8 cellular contexts compared by ENCODE assay signal in the genomic region with DNA sequence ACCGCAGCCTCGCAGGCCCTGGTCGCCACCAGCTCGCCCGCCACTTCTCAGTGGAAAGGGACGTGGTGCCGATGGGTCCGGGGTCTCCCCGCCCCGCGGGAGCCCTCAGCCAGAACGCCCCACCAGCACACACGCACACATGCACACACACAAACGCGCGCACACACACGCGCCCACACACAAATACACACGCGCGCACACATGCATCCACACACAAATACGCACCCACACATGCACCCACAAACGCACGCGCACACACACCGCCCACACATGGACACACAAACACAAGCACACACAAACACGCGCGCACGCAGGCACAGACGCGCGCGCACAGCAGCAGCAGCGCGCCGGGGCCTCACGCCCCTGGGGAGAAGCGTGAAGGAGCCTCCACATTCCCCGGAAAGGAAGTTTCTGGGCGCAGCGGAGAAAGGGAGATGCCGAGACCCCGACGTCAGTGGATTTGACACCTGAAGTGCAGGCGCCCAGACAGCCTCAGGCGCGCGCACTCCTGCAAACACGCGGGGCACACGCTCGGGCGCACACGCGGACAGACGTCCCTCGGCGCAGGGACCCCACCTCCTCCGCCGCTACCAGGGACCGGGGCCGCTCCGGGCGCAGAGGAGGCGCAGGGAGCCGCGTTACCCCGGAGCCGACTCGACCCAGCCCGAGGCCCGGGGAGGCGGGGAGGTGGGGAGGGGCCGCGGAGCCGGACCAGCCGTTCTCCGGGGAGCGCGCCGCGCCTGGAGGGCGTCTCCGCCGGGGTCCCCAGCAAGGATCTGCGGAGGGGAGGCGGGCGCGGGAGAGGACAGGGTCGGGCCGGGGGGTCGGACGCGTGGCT.
DNase-seq lines count a peak whose midpoint lies in the region; ATAC-seq lines count a peak whose summit lies in the region.

No MANE protein-coding gene starts in this region.

- DNase-seq in ELR (ENCODE audit: low read depth) (peak; percentile 51), NCI-H69 (lab: John Stamatoyannopoulos, UW) (peak; percentile 65), astrocyte of the hippocampus (ENCODE audit: low read depth, low spot score) (peak; percentile 65), iris pigment epithelial cell (ENCODE audit: low read depth) (peak; percentile 60), cerebellar nuclear complex (lab: John Stamatoyannopoulos, UW) (no peak), KBM-7 (no peak)
- DNase-seq in stimulated activated CD4-positive, alpha-beta T cell treated with anti-CD3 and anti-CD28 coated beads, Interleukin-4, amount 100 ng/mL, for 4 hours = peak; percentile 37 to 46

- in situ Hi-C loops in KBM-7 (cut with MboI; ENCODE audit: low pct_unique_long_range_greater_than_20kb, low sequenced_read_pairs) = no loop called here

- ATAC-seq in GM21825 (IDR thresholded peaks at IDR 0.05; ENCODE audit: unreplicated experiment) = peak; percentile 2

Comparison
In these comparisons a context has a peak if more than half of its experiments do, and no peak if none do; other contexts are left out.
1. DNase-seq: peak in ELR (single experiment), NCI-H69 (single experiment), astrocyte of the hippocampus (single experiment), iris pigment epithelial cell (single experiment) and stimulated activated CD4-positive, alpha-beta T cell treated with anti-CD3 and anti-CD28 coated beads, Interleukin-4, amount 100 ng/mL, for 4 hours (2 of 2); none in cerebellar nuclear complex (0 of 2) and KBM-7 (single experiment).